ENCODE assay signal across 22 cellular contexts in genomic region chr16:17412221-17412620, GRCh38. TPM values are rescaled to one million over a fixed set of nuclear protein-coding genes. Genes with fewer than 3 reads are reported as not detected.
DNase-seq lines count a peak whose midpoint lies in the region; ATAC-seq and TF ChIP-seq lines count a peak whose summit lies in the region.
"Had no signal": no experiment of that assay in that cellular context is flagged by ENCODE, and none has a peak within 500 bp of the region (broad histone marks: within the 10 kb centered on the region; RNA-seq: fewer than 3 reads in every experiment).

No MANE protein-coding gene starts in this region.

- DNase-seq in SK-N-SH (no peak), memory B cell (ENCODE audit: low spot score in 2 of 2) (no peak), Caco-2 (no peak), GM20000 (ENCODE audit: low spot score) (no peak), medulla oblongata (ENCODE audit: extremely low spot score) (no peak)
- DNase-seq: 8988T; activated CD4-positive, alpha-beta T cell treated with anti-CD3 and anti-CD28 coated beads for 1 hour; activated CD8-positive, alpha-beta memory T cell treated with anti-CD3 and anti-CD28 coated beads, Interleukin-2, amount 10 ng/mL, durations not matched to agents 7 days and 5 days; activated gamma-delta T cell treated with Interleukin-2 at 50 U/mL for 16 hours; aorta; CD8-positive, alpha-beta T cell; DND-41; dorsolateral prefrontal cortex; NCI-H1694 treated with DMSO at 0.1 percent for 48 hours; ovary; SHP77 treated with DMSO at 0.1 percent for 48 hours; stimulated activated naive B cell treated with anti-CD40 and anti-IgM and Interleukin-4, amounts not matched to agents 10 μg/mL and 1 μg/mL and 100 μg/mL, for 72 hours; trophoblast cell had no signal

- no peaks in the 10 kb centered on the region for H3K9me2 ChIP-seq in SK-N-SH

- H3K36me3 ChIP-seq in SK-N-SH (replicated peaks in 1 of 2; ENCODE audit: control insufficient read depth in 1 of 2, insufficient read depth in 2 of 2, low read length in 1 of 2) (peaks cover 0 to 9% of the 10 kb centered on the region in 2 experiments), Caco-2 (ENCODE audit: control insufficient read depth, insufficient read depth, low read length) (no peaks in the 10 kb centered on the region)
- H3K36me3 ChIP-seq: ovary had no signal

- 94% methylated on average over 5 of the region's 7 CpGs for WGBS in SK-N-SH (ENCODE audit: low lambda C conversion rate)

- peaks cover 100% of the 10 kb centered on the region for H4K20me1 ChIP-seq in SK-N-SH (ENCODE audit: insufficient read depth)

- H3K4me1 Mint-ChIP-seq in brain (peaks cover 45% of the 10 kb centered on the region), memory B cell (peaks cover 53% of the 10 kb centered on the region), Caco-2 (ENCODE audit: low read depth, unreplicated experiment) (peaks cover 2% of the 10 kb centered on the region)

- H3K9me3 ChIP-seq in SK-N-SH (no peaks in the 10 kb centered on the region), Caco-2 (no peaks in the 10 kb centered on the region)
- H3K9me3 ChIP-seq: ovary had no signal

- H3K4me3 Mint-ChIP-seq in brain: no peak overlapping the region
- H3K4me3 Mint-ChIP-seq in memory B cell: no peak overlapping the region
- H3K4me3 Mint-ChIP-seq in Caco-2 (ENCODE audit: unreplicated experiment): no peak overlapping the region
- H3K4me3 Mint-ChIP-seq: activated CD8-positive, alpha-beta memory T cell treated with anti-CD3 and anti-CD28 coated beads, Interleukin-2, amount 10 ng/mL, durations not matched to agents 7 days and 5 days; CD8-positive, alpha-beta T cell; stimulated activated naive B cell treated with anti-CD40 and anti-IgM and Interleukin-4, amounts not matched to agents 10 μg/mL and 1 μg/mL and 100 μg/mL, for 72 hours had no signal

- POLR2A ChIA-PET in SK-N-SH (lab: Yijun Ruan, JAX): no interaction called here
- POLR2A ChIA-PET in Caco-2 (lab: Charles Lee): no interaction called here

- no peaks in the 10 kb centered on the region for H3K27me3 ChIP-seq in SK-N-SH (ENCODE audit: insufficient read depth)
- H3K27me3 ChIP-seq in Caco-2 (replicated peaks; ENCODE audit: control insufficient read depth, insufficient read depth, low read length): no peaks in the 10 kb centered on the region
- H3K27me3 ChIP-seq: dorsolateral prefrontal cortex, ovary had no signal

- peak; percentile 65 for ATAC-seq in SK-N-SH treated with all-trans-retinoic acid at 6 μM for 48 hours
- ATAC-seq in memory B cell (ENCODE audit: low read depth): no peak
- no peak for ATAC-seq in HG02678 (IDR thresholded peaks at IDR 0.05; ENCODE audit: unreplicated experiment)
- ATAC-seq: activated CD8-positive, alpha-beta memory T cell treated with anti-CD3 and anti-CD28 coated beads, Interleukin-2, amount 10 ng/mL, durations not matched to agents 7 days and 5 days; CD8-positive, alpha-beta T cell; left lobe of liver; stimulated activated naive B cell treated with anti-CD40 and anti-IgM and Interleukin-4, amounts not matched to agents 10 μg/mL and 1 μg/mL and 100 μg/mL, for 72 hours had no signal

- CTCF ChIA-PET in SK-N-SH (lab: Yijun Ruan, JAX): no interaction called here
- CTCF ChIA-PET in Caco-2 (lab: Charles Lee): no interaction called here

- H3K36me3 Mint-ChIP-seq in brain (peaks cover 52% of the 10 kb centered on the region), memory B cell (peaks cover 2% of the 10 kb centered on the region), Caco-2 (ENCODE audit: insufficient read depth, unreplicated experiment) (no peaks in the 10 kb centered on the region)

- BruUV-seq in Caco-2 (replicated peaks; lab: Mats Ljungman, UMichigan): no TSS peak

- H3K4me1 ChIP-seq in SK-N-SH (ENCODE audit: control insufficient read depth in 1 of 2, insufficient read depth in 2 of 2, low read depth in 1 of 2, low read length in 1 of 2): peaks cover 1 to 9% of the 10 kb centered on the region in 2 experiments; a peak in 1 of 4 replicates
- no peaks in the 10 kb centered on the region for H3K4me1 ChIP-seq in Caco-2

- no peak overlapping the region for H3K9ac ChIP-seq in SK-N-SH

- peak overlapping the region in 1 of 2 experiments; percentile 52; a peak in 2 of 4 replicates for H3K27ac ChIP-seq in SK-N-SH (ENCODE audit: low read depth in 2 of 2, low read length in 1 of 2)
- H3K27ac ChIP-seq: dorsolateral prefrontal cortex, ovary had no signal

- TF ChIP-seq CTCF in SK-N-SH (IDR thresholded peaks at IDR 0.05): no peak
- no peak for TF ChIP-seq CTCF in brain (conservative IDR thresholded peaks at IDR 0.05)
- TF ChIP-seq CTCF in Caco-2 (IDR thresholded peaks at IDR 0.05; ENCODE audit: insufficient read depth in 1 of 2, low read depth in 1 of 2, low read length in 1 of 2, severe bottlenecking in 1 of 2, unreplicated experiment in 1 of 2): no peak
- TF ChIP-seq CTCF in GM20000 (IDR thresholded peaks at IDR 0.05; ENCODE audit: extremely low read depth, missing control alignments): no peak

- H3K27ac Mint-ChIP-seq in brain (peak overlapping the region in 3 of 5 experiments; percentile 91 to 96 (median 94)), memory B cell (peak overlapping the region; percentile 8), Caco-2 (ENCODE audit: unreplicated experiment) (no peak overlapping the region)
- H3K27ac Mint-ChIP-seq: activated CD8-positive, alpha-beta memory T cell treated with anti-CD3 and anti-CD28 coated beads, Interleukin-2, amount 10 ng/mL, durations not matched to agents 7 days and 5 days; CD8-positive, alpha-beta T cell had no signal

- H3K9me3 Mint-ChIP-seq in brain (peaks cover 0 to 11% (median 5%) of the 10 kb centered on the region in 5 experiments), memory B cell (no peaks in the 10 kb centered on the region), Caco-2 (ENCODE audit: unreplicated experiment) (no peaks in the 10 kb centered on the region)
- H3K9me3 Mint-ChIP-seq: CD8-positive, alpha-beta T cell; stimulated activated naive B cell treated with anti-CD40 and anti-IgM and Interleukin-4, amounts not matched to agents 10 μg/mL and 1 μg/mL and 100 μg/mL, for 72 hours had no signal

- no peak overlapping the region for H2AFZ ChIP-seq in SK-N-SH (ENCODE audit: low read depth)

- intact Hi-C loops in Caco-2 (cut with micrococcal nuclease; ENCODE audit: unreplicated experiment): no loop called here

- no peak for TF ChIP-seq EP300 in SK-N-SH (IDR thresholded peaks at IDR 0.05; ENCODE audit: borderline replicate concordance in 1 of 2, low read depth in 1 of 2, low read length in 1 of 2)

- no peaks in the 10 kb centered on the region for H3K27me3 Mint-ChIP-seq in brain
- H3K27me3 Mint-ChIP-seq in memory B cell: no peaks in the 10 kb centered on the region
- no peaks in the 10 kb centered on the region for H3K27me3 Mint-ChIP-seq in Caco-2 (ENCODE audit: insufficient read depth, unreplicated experiment)
- H3K27me3 Mint-ChIP-seq: activated CD8-positive, alpha-beta memory T cell treated with anti-CD3 and anti-CD28 coated beads, Interleukin-2, amount 10 ng/mL, durations not matched to agents 7 days and 5 days; stimulated activated naive B cell treated with anti-CD40 and anti-IgM and Interleukin-4, amounts not matched to agents 10 μg/mL and 1 μg/mL and 100 μg/mL, for 72 hours had no signal

- H3K79me2 ChIP-seq in SK-N-SH (ENCODE audit: insufficient read depth): peaks cover 100% of the 10 kb centered on the region

- H3K4me3 ChIP-seq in SK-N-SH (ENCODE audit: low read depth in 2 of 2, low read length in 1 of 2) (no peak overlapping the region), Caco-2 (ENCODE audit: low read depth, low read length) (no peak overlapping the region)
- H3K4me3 ChIP-seq: dorsolateral prefrontal cortex, ovary had no signal

- H3K4me2 ChIP-seq in SK-N-SH: no peak overlapping the region

- peaks cover 34% of the 10 kb centered on the region for H3F3A ChIP-seq in SK-N-SH (replicated peaks; ENCODE audit: insufficient read depth)

- TF ChIP-seq RAD21 in SK-N-SH (IDR thresholded peaks at IDR 0.05; ENCODE audit: low read length): no peak

TF ChIP-seq in SK-N-SH treated with all-trans-retinoic acid at 6 μM for 48 hours, 23 proteins besides CTCF, POLR2A, EP300 and RAD21:
- TF ChIP-seq, protein P1, sequence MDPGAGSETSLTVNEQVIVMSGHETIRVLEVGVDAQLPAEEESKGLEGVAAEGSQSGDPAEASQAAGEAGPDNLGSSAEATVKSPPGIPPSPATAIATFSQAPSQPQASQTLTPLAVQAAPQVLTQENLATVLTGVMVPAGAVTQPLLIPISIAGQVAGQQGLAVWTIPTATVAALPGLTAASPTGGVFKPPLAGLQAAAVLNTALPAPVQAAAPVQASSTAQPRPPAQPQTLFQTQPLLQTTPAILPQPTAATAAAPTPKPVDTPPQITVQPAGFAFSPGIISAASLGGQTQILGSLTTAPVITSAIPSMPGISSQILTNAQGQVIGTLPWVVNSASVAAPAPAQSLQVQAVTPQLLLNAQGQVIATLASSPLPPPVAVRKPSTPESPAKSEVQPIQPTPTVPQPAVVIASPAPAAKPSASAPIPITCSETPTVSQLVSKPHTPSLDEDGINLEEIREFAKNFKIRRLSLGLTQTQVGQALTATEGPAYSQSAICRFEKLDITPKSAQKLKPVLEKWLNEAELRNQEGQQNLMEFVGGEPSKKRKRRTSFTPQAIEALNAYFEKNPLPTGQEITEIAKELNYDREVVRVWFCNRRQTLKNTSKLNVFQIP (CRISPR knock-in tag; IDR thresholded peaks at IDR 0.05; ENCODE audit: borderline replicate concordance, low read depth): no peak
- TF ChIP-seq ZFP3 (CRISPR knock-in tag; IDR thresholded peaks at IDR 0.05): no peak
- TF ChIP-seq PPARA (CRISPR knock-in tag; IDR thresholded peaks at IDR 0.05; ENCODE audit: borderline replicate concordance): no peak

TF ChIP-seq in SK-N-SH, 30 proteins besides CTCF, POLR2A, EP300 and RAD21 (continues in another document):
- TF ChIP-seq, protein P2, sequence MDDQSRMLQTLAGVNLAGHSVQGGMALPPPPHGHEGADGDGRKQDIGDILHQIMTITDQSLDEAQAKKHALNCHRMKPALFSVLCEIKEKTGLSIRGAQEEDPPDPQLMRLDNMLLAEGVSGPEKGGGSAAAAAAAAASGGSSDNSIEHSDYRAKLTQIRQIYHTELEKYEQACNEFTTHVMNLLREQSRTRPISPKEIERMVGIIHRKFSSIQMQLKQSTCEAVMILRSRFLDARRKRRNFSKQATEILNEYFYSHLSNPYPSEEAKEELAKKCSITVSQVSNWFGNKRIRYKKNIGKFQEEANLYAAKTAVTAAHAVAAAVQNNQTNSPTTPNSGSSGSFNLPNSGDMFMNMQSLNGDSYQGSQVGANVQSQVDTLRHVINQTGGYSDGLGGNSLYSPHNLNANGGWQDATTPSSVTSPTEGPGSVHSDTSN (IDR thresholded peaks at IDR 0.05): no peak
- TF ChIP-seq SMC3 (IDR thresholded peaks at IDR 0.05; ENCODE audit: low read depth, low read length) (no peak), YY1 (IDR thresholded peaks at IDR 0.05; ENCODE audit: low read depth) (no peak)

RNA-seq across cellular contexts. Expression of gene XYLT1, which starts 58.5 kb away (rescaled TPM):
- polyA plus RNA-seq in SK-N-SH (2012; rRNA removed) (16.6 and 17.6 TPM in 2 replicates), brain (ENCODE audit: insufficient read depth, low read depth, low replicate concordance) (10.4 TPM)
- 14.3 and 18.1 TPM in 2 replicates for polyA plus RNA-seq in SK-N-SH (2012; cell fraction: cytosol; rRNA removed)
- 13.7 and 20.5 TPM in 2 replicates for polyA plus RNA-seq in SK-N-SH (2012; cell fraction: nucleus; rRNA removed)
- 12.5 and 12.8 TPM in 2 replicates for total RNA-seq in Caco-2 (2022)
